Comparison of ENCODE assay signal across 8 cellular contexts in genomic region chr17:1197379-1197778, GRCh38. TPM values are rescaled to one million over a fixed set of nuclear protein-coding genes. Genes with fewer than 3 reads are reported as not detected.
DNase-seq lines count a peak whose midpoint lies in the region; ATAC-seq, FAIRE-seq and TF ChIP-seq lines count a peak whose summit lies in the region.

No MANE protein-coding gene starts in this region.

- peak overlapping the region; percentile 76 to 97 (median 92) for H3K4me2 ChIP-seq in BLaER1 treated with 17β-estradiol and CSF1 and Interleukin-3, amounts not matched to agents 10 nM and 100 nM

- peaks cover 0 to 14% (median 0%) of the 10 kb centered on the region in 11 experiments; a peak in 7 of 22 replicates for H3K9me3 ChIP-seq in BLaER1 treated with 17β-estradiol and CSF1 and Interleukin-3, amounts not matched to agents 10 nM and 100 nM (replicated peaks in 1 of 11)
- no peaks in the 10 kb centered on the region for H3K9me3 ChIP-seq in A673 (ENCODE audit: low read depth, low read length, poor library complexity, severe bottlenecking)

- TF ChIP-seq CTCF in A673 (conservative IDR thresholded peaks at IDR 0.05; ENCODE audit: low read depth, low read length), result no peak
- no peak for TF ChIP-seq CTCF in D721Med (IDR thresholded peaks at IDR 0.05; ENCODE audit: insufficient read depth, missing control alignments)

- intact Hi-C loops in A673 (cut with micrococcal nuclease; ENCODE audit: unreplicated experiment), result no loop called here

- CTCF ChIA-PET in A673 (lab: Charles Lee), result no interaction called here

- H4K20me1 ChIP-seq in BLaER1 treated with 17β-estradiol and CSF1 and Interleukin-3, amounts not matched to agents 10 nM and 100 nM, result peaks cover 0 to 31% (median 0%) of the 10 kb centered on the region in 11 experiments; a peak in 4 of 22 replicates

- peak overlapping the region in 8 of 10 experiments; percentile 34 to 59 (median 47); a peak in 16 of 20 replicates for H3K4me3 ChIP-seq in BLaER1 treated with 17β-estradiol and CSF1 and Interleukin-3, amounts not matched to agents 10 nM and 100 nM
- no peak overlapping the region for H3K4me3 ChIP-seq in A673 (ENCODE audit: low read depth, low read length, poor library complexity, severe bottlenecking)

- peaks cover 0 to 21% (median 0%) of the 10 kb centered on the region in 11 experiments; a peak in 4 of 22 replicates for H3K27me3 ChIP-seq in BLaER1 treated with 17β-estradiol and CSF1 and Interleukin-3, amounts not matched to agents 10 nM and 100 nM
- peaks cover 4% of the 10 kb centered on the region for H3K27me3 ChIP-seq in A673 (replicated peaks; ENCODE audit: insufficient read depth, low read depth, low read length, poor library complexity)

- WGBS in adipose tissue, 3 donors, result 37 to 82% (median 40%) methylated on average over 3 of the region's 3 CpGs

- H3K36me3 ChIP-seq in BLaER1 treated with 17β-estradiol and CSF1 and Interleukin-3, amounts not matched to agents 10 nM and 100 nM, result peaks cover 0 to 3% (median 0%) of the 10 kb centered on the region in 11 experiments; a peak in 1 of 22 replicates
- no peaks in the 10 kb centered on the region for H3K36me3 ChIP-seq in A673 (ENCODE audit: insufficient read depth, low read length, poor library complexity, severe bottlenecking)

- FAIRE-seq in D721Med (lab: Jason Lieb, UNC), result no peak

- peaks cover 52 to 99% (median 97%) of the 10 kb centered on the region in 10 experiments for H3K4me1 ChIP-seq in BLaER1 treated with 17β-estradiol and CSF1 and Interleukin-3, amounts not matched to agents 10 nM and 100 nM
- H3K4me1 ChIP-seq in A673 (ENCODE audit: insufficient read depth, low read length, poor library complexity, severe bottlenecking), result no peaks in the 10 kb centered on the region

- H3K27ac ChIP-seq in BLaER1 treated with 17β-estradiol and CSF1 and Interleukin-3, amounts not matched to agents 10 nM and 100 nM, result peak overlapping the region; percentile 89 to 100 (median 97)
- H3K27ac ChIP-seq in adipose tissue (ENCODE audit: low read depth, low read length) (peak overlapping the region; percentile 64), A673 (ENCODE audit: low read depth, low read length, poor library complexity, severe bottlenecking) (no peak overlapping the region)

- ATAC-seq in HG02852 (IDR thresholded peaks at IDR 0.05; ENCODE audit: unreplicated experiment) (peak; percentile 17), GM19035 (IDR thresholded peaks at IDR 0.05; ENCODE audit: unreplicated experiment) (no peak)

- peak; percentile 47 for DNase-seq in mucosa of gallbladder (ENCODE audit: low spot score)
- DNase-seq in A673 (ENCODE audit: low spot score), result no peak
- DNase-seq in NCI-H345 treated with DMSO at 0.1 percent for 48 hours (lab: John Stamatoyannopoulos, UW; ENCODE audit: unreplicated experiment), result no peak
- DNase-seq in D721Med (ENCODE audit: insufficient read length, low spot score), result no peak

- POLR2A ChIA-PET in A673 (lab: Charles Lee; ENCODE audit: low non-redundant PET), result no interaction called here

- H3K9ac ChIP-seq in BLaER1 treated with 17β-estradiol and CSF1 and Interleukin-3, amounts not matched to agents 10 nM and 100 nM, result peak overlapping the region; percentile 81 to 96 (median 91)

- no TSS peak for BruUV-seq in A673 (replicated peaks; lab: Mats Ljungman, UMichigan)

RNA-seq across cellular contexts. Expression of gene ABR, which starts 17.6 kb away (rescaled TPM):
- polyA plus RNA-seq in adipose tissue, result 10 to 100 TPM; 14.7 to 62.4 (median 36.4) TPM
- total RNA-seq in mucosa of gallbladder, result 279 TPM
- 47.6 and 67.9 TPM in 2 replicates for total RNA-seq in A673 (2021)
